ENCODE assay signal across 10 cellular contexts in the genomic region with DNA sequence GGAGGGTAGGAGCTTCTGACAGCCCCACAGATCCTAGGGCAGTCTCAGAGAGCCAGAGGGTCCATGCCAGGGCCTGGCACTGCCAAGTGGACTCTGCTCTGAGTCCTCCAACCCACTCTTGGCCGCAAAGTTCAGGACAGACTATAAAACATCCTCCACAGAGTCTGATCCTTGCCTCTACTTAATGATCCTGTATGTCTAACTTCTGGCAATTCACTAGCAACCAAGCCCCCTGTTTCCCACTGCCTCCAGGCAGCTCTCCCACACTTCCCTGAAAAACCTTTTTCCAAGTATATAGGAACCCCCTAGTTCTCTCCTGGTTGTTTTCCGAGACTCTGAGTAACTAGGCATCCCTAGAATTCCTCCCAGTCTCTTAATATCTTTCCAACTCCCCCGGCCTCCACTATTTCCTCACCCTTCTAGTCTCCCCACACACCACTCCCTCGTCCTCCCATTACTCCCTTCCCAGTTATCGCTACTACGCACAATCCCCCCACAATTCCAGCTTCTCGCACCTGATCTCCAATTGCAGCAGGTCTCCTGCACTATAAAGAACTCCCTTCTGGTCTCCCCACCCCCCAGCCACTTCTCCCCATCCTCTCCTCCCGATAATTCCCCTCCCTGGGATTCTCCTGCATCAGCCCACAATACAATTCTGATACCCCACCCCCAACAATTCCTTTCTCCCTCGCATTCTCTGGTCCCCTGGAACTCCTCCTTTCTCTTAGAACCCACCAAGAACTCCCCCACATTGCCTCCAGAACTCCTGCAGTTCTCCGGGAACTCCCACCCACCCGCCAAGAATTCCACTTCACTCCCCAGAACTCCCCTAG. TPM values are rescaled to one million over a fixed set of nuclear protein-coding genes. Genes with fewer than 3 reads are reported as not detected.
DNase-seq lines count a peak whose midpoint lies in the region; ATAC-seq and TF ChIP-seq lines count a peak whose summit lies in the region.
"Had no signal": no experiment of that assay in that cellular context is flagged by ENCODE, and none has a peak within 500 bp of the region (broad histone marks: within the 10 kb centered on the region; RNA-seq: fewer than 3 reads in every experiment).

No MANE protein-coding gene starts in this region.

- DNase-seq in H7 (peak; percentile 72), RWPE2 (ENCODE audit: low spot score) (no peak), retinal pigment epithelial cell (ENCODE audit: low read depth) (no peak), NOMO-1 treated with dmso at 0.1 percent for 144 hours (lab: John Stamatoyannopoulos, UW; ENCODE audit: unreplicated experiment) (no peak), HEK293T (ENCODE audit: extremely low spot score) (no peak)
- no peak for DNase-seq in stimulated activated CD4-positive, alpha-beta T cell treated with anti-CD3 and anti-CD28 coated beads, Interleukin-4, amount 100 ng/mL, for 1 hour
- DNase-seq in stimulated activated CD4-positive, alpha-beta T cell treated with anti-CD3 and anti-CD28 coated beads, Interleukin-2, amount 100 ng/mL, for 48 hours, result no peak
- DNase-seq: T1000 had no signal

- H3K27ac ChIP-seq in RWPE2 (ENCODE audit: poor library complexity, severe bottlenecking) (peak overlapping the region; percentile 50), gastroesophageal sphincter (no peak overlapping the region)

- CTCF ChIA-PET in HEK293T (lab: Yijun Ruan, JAX), result interaction anchor here (0.8 to 1.4 kb wide), 4 partner anchors 13 to 118 kb away, joined by 3 read pairs; no protein-coding TSS in a partner anchor

- H3K4me1 ChIP-seq in RWPE2 (ENCODE audit: insufficient read depth, poor library complexity, severe bottlenecking) (peaks cover 14% of the 10 kb centered on the region), gastroesophageal sphincter (peaks cover 3 to 16% (median 5%) of the 10 kb centered on the region in 3 donors)

- POLR2A ChIA-PET in HEK293T (lab: Yijun Ruan, JAX), result interaction anchor here (1.4 kb wide), 1 partner anchor 20 kb away, joined by 7 read pairs; a partner anchor contains a TSS

- H3K9me3 ChIP-seq in RWPE2 (ENCODE audit: severe bottlenecking) (no peaks in the 10 kb centered on the region), gastroesophageal sphincter (no peaks in the 10 kb centered on the region)

- no peak for TF ChIP-seq POLR2A in gastroesophageal sphincter (IDR thresholded peaks at IDR 0.05)

- H3K4me3 ChIP-seq in H7 (ENCODE audit: insufficient read depth, low read depth, low read length) (peak overlapping the region; percentile 73), RWPE2 (ENCODE audit: severe bottlenecking) (peak overlapping the region; percentile 41), gastroesophageal sphincter (peak overlapping the region; percentile 22 to 50), retinal pigment epithelial cell (ENCODE audit: low read length) (peak overlapping the region; percentile 87)

- ATAC-seq in RWPE2 (ENCODE audit: low read depth) (peak; percentile 1; the same call in 1 of the 3 replicates), gastroesophageal sphincter (no peak)

- TF ChIP-seq EP300 in gastroesophageal sphincter (IDR thresholded peaks at IDR 0.05), result no peak

- 29% methylated on average over 8 to 11 of the region's 11 CpGs for WGBS in gastroesophageal sphincter (ENCODE audit: low coverage in 1 of 2), 2 donors

- TF ChIP-seq CTCF in RWPE2 (IDR thresholded peaks at IDR 0.05; ENCODE audit: poor library complexity, severe bottlenecking) (no peak), gastroesophageal sphincter (IDR thresholded peaks at IDR 0.05) (no peak), retinal pigment epithelial cell (conservative IDR thresholded peaks at IDR 0.05; ENCODE audit: low read depth, low read length) (no peak)

- H3K27me3 ChIP-seq in H7 (ENCODE audit: control insufficient read depth, insufficient read depth, low read length) (peaks cover 10% of the 10 kb centered on the region; the same call in 1 of the 2 replicates), RWPE2 (ENCODE audit: insufficient read depth, poor library complexity, severe bottlenecking) (no peaks in the 10 kb centered on the region), gastroesophageal sphincter (peaks cover 50% of the 10 kb centered on the region)

- H3K36me3 ChIP-seq in H7 (replicated peaks; ENCODE audit: control insufficient read depth, insufficient read depth, low read length) (no peaks in the 10 kb centered on the region; the same call in none of the 2 replicates), RWPE2 (ENCODE audit: low read depth) (no peaks in the 10 kb centered on the region), gastroesophageal sphincter (no peaks in the 10 kb centered on the region)

TF ChIP-seq in HEK293T, 16 proteins besides CTCF, POLR2A, EP300 and RAD21:
- no peak for TF ChIP-seq ZNF384 (IDR thresholded peaks at IDR 0.05)
- TF ChIP-seq L3MBTL2 (conservative IDR thresholded peaks at IDR 0.05), result no peak
- no peak for TF ChIP-seq SP1 (IDR thresholded peaks at IDR 0.05)
- no peak for TF ChIP-seq FOXM1 (IDR thresholded peaks at IDR 0.05; ENCODE audit: borderline replicate concordance)
- no peak for TF ChIP-seq LEF1 (IDR thresholded peaks at IDR 0.05; ENCODE audit: borderline replicate concordance)
- TF ChIP-seq, protein P1, sequence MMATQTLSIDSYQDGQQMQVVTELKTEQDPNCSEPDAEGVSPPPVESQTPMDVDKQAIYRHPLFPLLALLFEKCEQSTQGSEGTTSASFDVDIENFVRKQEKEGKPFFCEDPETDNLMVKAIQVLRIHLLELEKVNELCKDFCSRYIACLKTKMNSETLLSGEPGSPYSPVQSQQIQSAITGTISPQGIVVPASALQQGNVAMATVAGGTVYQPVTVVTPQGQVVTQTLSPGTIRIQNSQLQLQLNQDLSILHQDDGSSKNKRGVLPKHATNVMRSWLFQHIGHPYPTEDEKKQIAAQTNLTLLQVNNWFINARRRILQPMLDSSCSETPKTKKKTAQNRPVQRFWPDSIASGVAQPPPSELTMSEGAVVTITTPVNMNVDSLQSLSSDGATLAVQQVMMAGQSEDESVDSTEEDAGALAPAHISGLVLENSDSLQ (IDR thresholded peaks at IDR 0.05), result no peak
- no peak for TF ChIP-seq TARDBP (IDR thresholded peaks at IDR 0.05)
- TF ChIP-seq FOXK2 (IDR thresholded peaks at IDR 0.05), result no peak
- no peak for TF ChIP-seq ELF4 (IDR thresholded peaks at IDR 0.05)
- TF ChIP-seq NFRKB (IDR thresholded peaks at IDR 0.05), result no peak
- no peak for TF ChIP-seq FOXA1 (IDR thresholded peaks at IDR 0.05)
- TF ChIP-seq ARNT (IDR thresholded peaks at IDR 0.05), result no peak
- TF ChIP-seq SUZ12 (IDR thresholded peaks at IDR 0.05), result no peak

RNA-seq across cellular contexts. Expression of a gene that starts 0.6 kb away (rescaled TPM):
- total RNA-seq in H7 (2014; rRNA removed; shearing (Covaris generic)), result 4.4 and 6.1 TPM in 2 replicates
- total RNA-seq in gastroesophageal sphincter, result under 1 TPM in 2 of 4 donors, not detected in 2; 0.35 to 0.62 TPM
- total RNA-seq: lung microvascular endothelial cell had no signal

RNA-seq across cellular contexts. Expression of a gene that starts 9.2 kb away (rescaled TPM):
- total RNA-seq in H7 (2014; rRNA removed; shearing (Covaris generic)), result not detected in 2 replicates
- not detected for total RNA-seq in gastroesophageal sphincter
- total RNA-seq: lung microvascular endothelial cell had no signal

RNA-seq across cellular contexts. Expression of a gene that starts 19.5 kb away (rescaled TPM):
- 242 and 387 TPM in 2 replicates for total RNA-seq in H7 (2014; rRNA removed; shearing (Covaris generic))
- 100 to 1,000 TPM in 3 of 4 donors, 10 to 100 TPM in 1; 75.3 to 239 (median 217) TPM for total RNA-seq in gastroesophageal sphincter

RNA-seq across cellular contexts. Expression of a gene that starts 44.9 kb away (rescaled TPM):
- 0.17 and 1.6 TPM in 2 replicates for total RNA-seq in H7 (2014; rRNA removed; shearing (Covaris generic))
- under 1 TPM in 2 of 4 donors, not detected in 2; 0.27 to 0.81 TPM for total RNA-seq in gastroesophageal sphincter

Comparison
In these comparisons a context has a peak if more than half of its experiments do, and no peak if none do; other contexts are left out.
1. H3K4me3 ChIP-seq: peak in every context shown above with its lines; median percentile 87 in retinal pigment epithelial cell; 73 in H7; 41 in RWPE2; 36 in gastroesophageal sphincter.